ENCODE assay signal across 26 cellular contexts in the genomic region with DNA sequence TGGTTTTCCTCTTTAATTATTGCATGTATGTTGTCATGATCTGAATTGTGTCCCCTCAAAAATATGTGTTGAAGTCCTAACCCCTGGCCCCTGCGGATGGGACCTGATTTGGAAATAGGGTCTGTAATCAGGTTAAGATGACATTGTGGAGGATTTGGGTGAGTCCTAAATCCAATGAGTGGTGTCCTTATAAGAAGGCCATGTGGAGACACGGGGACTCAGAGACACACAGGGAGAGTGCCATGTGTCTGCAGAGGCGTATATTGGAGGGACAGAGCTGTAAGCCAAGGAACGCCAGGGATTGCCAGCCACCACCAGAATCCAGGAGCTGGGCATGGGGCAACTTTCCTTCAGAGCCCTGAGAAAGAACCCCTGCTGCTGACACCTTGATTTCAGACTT.
"Had no signal": no experiment of that assay in that cellular context is flagged by ENCODE, and none has a peak within 500 bp of the region (broad histone marks: within the 10 kb centered on the region; RNA-seq: fewer than 3 reads in every experiment).

No MANE protein-coding gene starts in this region.

- H3K4me3 Mint-ChIP-seq: activated B cell treated with CpG ODN at 0.5 μM for 24 hours; activated CD8-positive, alpha-beta T cell treated with anti-CD3 and anti-CD28 coated beads for 36 hours; activated naive CD4-positive, alpha-beta T cell treated with anti-CD3 and anti-CD28 coated beads, Interleukin-2, amount 50 U/mL, for 24 hours; activated T-cell treated with anti-CD3 and anti-CD28 coated beads, Interleukin-2, amount 50 U/mL, for 4 hours; activated T-helper 17 cell treated with anti-CD3 and anti-CD28 coated beads, Interleukin-2, amount 50 U/mL, for 72 hours; central memory CD8-positive, alpha-beta T cell; dendritic cell treated with granulocyte-macrophage colony-stimulating factor and Interleukin-4, amounts not matched to agents 40 ng/mL and 50 ng/mL, for 4 days; endodermal cell had no signal

- H3K4me1 Mint-ChIP-seq: activated B cell treated with CpG ODN at 0.5 μM for 24 hours; activated naive CD4-positive, alpha-beta T cell treated with anti-CD3 and anti-CD28 coated beads, Interleukin-2, amount 50 U/mL, for 24 hours; activated T-helper 17 cell treated with anti-CD3 and anti-CD28 coated beads, Interleukin-2, amount 50 U/mL, for 72 hours; central memory CD8-positive, alpha-beta T cell had no signal

- ATAC-seq: activated CD4-positive, CD25-positive, alpha-beta regulatory T cell treated with anti-CD3 and anti-CD28 coated beads, Interleukin-2, amount 50 U/mL, for 24 hours; activated CD8-positive, alpha-beta T cell treated with anti-CD3 and anti-CD28 coated beads for 36 hours; activated T-cell treated with anti-CD3 and anti-CD28 coated beads, Interleukin-2, amount 50 U/mL, for 4 hours; activated T-helper 17 cell treated with anti-CD3 and anti-CD28 coated beads, Interleukin-2, amount 50 U/mL, for 72 hours; esophagus mucosa had no signal

- DNase-seq: activated B cell treated with CpG ODN at 0.5 μM for 24 hours; activated CD4-positive, alpha-beta T cell treated with anti-CD3 and anti-CD28 coated beads for 48 hours; activated CD4-positive, alpha-beta T cell treated with anti-CD3 and anti-CD28 coated beads, Interleukin-2, amount 50 U/mL, for 1 hour; activated CD4-positive, alpha-beta T cell treated with anti-CD3 and anti-CD28 coated beads, Interleukin-2, amount 50 U/mL, for 48 hours; activated CD8-positive, alpha-beta memory T cell treated with anti-CD3 and anti-CD28 coated beads for 24 hours; activated CD8-positive, alpha-beta T cell treated with anti-CD3 and anti-CD28 coated beads for 36 hours; activated effector memory CD4-positive, alpha-beta T cell treated with Interleukin-2 at 50 U/mL for 16 hours; activated gamma-delta T cell treated with Interleukin-2 at 50 U/mL for 16 hours; activated naive CD4-positive, alpha-beta T cell treated with Interleukin-2 at 50 U/mL for 16 hours; activated T-cell treated with anti-CD3 and anti-CD28 coated beads, Interleukin-2, amount 50 U/mL, for 4 hours; amniotic stem cell; anterior cingulate cortex; brain microvascular endothelial cell; dorsolateral prefrontal cortex; effector memory CD4-positive, alpha-beta T cell; endodermal cell; foreskin fibroblast; head of caudate nucleus; T-helper 9 cell; WERI-Rb-1 had no signal

- H3K27ac Mint-ChIP-seq: activated B cell treated with CpG ODN at 0.5 μM for 24 hours; activated CD8-positive, alpha-beta T cell treated with anti-CD3 and anti-CD28 coated beads for 36 hours; activated naive CD4-positive, alpha-beta T cell treated with anti-CD3 and anti-CD28 coated beads, Interleukin-2, amount 50 U/mL, for 24 hours; activated T-helper 17 cell treated with anti-CD3 and anti-CD28 coated beads, Interleukin-2, amount 50 U/mL, for 72 hours; dendritic cell treated with granulocyte-macrophage colony-stimulating factor and Interleukin-4, amounts not matched to agents 40 ng/mL and 50 ng/mL, for 4 days; endodermal cell had no signal

- H3K9me3 Mint-ChIP-seq: activated B cell treated with CpG ODN at 0.5 μM for 24 hours; activated CD8-positive, alpha-beta T cell treated with anti-CD3 and anti-CD28 coated beads for 36 hours; activated naive CD4-positive, alpha-beta T cell treated with anti-CD3 and anti-CD28 coated beads, Interleukin-2, amount 50 U/mL, for 24 hours; activated T-cell treated with anti-CD3 and anti-CD28 coated beads, Interleukin-2, amount 50 U/mL, for 4 hours; activated T-helper 17 cell treated with anti-CD3 and anti-CD28 coated beads, Interleukin-2, amount 50 U/mL, for 72 hours; central memory CD8-positive, alpha-beta T cell; dendritic cell treated with granulocyte-macrophage colony-stimulating factor and Interleukin-4, amounts not matched to agents 40 ng/mL and 50 ng/mL, for 4 days; endodermal cell had no signal

- H3K36me3 Mint-ChIP-seq: activated naive CD4-positive, alpha-beta T cell treated with anti-CD3 and anti-CD28 coated beads, Interleukin-2, amount 50 U/mL, for 24 hours had no signal
